ENCODE assay signal across 16 cellular contexts in the genomic region with DNA sequence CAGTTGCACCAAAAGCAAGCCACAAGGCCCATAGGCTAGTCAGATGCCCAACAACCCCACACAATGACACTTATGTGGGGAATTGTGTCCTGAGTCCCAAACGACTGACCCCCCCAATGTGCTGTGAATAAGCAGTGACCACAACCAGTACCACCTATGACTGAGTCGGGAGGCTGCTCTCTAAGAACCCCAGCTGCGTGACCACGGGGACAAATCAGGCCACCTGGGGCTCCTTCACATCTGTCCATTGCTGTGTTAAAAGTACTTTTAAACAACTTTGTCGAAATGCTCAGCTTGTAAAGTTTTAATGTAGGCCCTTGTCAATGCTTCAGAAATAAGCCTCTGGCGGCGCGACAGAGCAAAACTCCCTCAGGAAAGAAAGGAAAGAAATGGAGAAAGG. TPM values are rescaled to one million over a fixed set of nuclear protein-coding genes. Genes with fewer than 3 reads are reported as not detected.
"Had no signal": no experiment of that assay in that cellular context is flagged by ENCODE, and none has a peak within 500 bp of the region (broad histone marks: within the 10 kb centered on the region; RNA-seq: fewer than 3 reads in every experiment).

No MANE protein-coding gene starts in this region.

RNA-seq across cellular contexts. Expression of a gene that starts 0.7 kb away (rescaled TPM):
- total RNA-seq: activated B cell treated with CpG ODN at 0.5 μM for 24 hours; activated CD4-positive, alpha-beta memory T cell treated with anti-CD3 and anti-CD28 coated beads for 36 hours; activated CD4-positive, alpha-beta T cell treated with anti-CD3 and anti-CD28 coated beads, Interleukin-2, amount 10 ng/mL, durations not matched to agents 24 days and 14 days; activated CD8-positive, alpha-beta memory T cell treated with anti-CD3 and anti-CD28 coated beads for 36 hours; activated CD8-positive, alpha-beta T cell treated with anti-CD3 and anti-CD28 coated beads for 36 hours; activated naive CD4-positive, alpha-beta T cell treated with anti-CD3 and anti-CD28 coated beads for 36 hours; activated naive CD4-positive, alpha-beta T cell treated with anti-CD3 and anti-CD28 coated beads, Interleukin-2, amount 50 U/mL, for 72 hours; activated naive CD8-positive, alpha-beta T cell treated with anti-CD3 and anti-CD28 coated beads for 36 hours; activated T-cell treated with anti-CD3 and anti-CD28 coated beads, Interleukin-2, amount 50 U/mL, for 4 hours; activated T-cell treated with anti-CD3 and anti-CD28 coated beads, Interleukin-2, amount 50 U/mL, for 72 hours; activated T-helper 1 cell treated with anti-CD3 and anti-CD28 coated beads, Interleukin-12 subunit alpha, Interleukin-12 subunit beta, Interleukin-2, Interleukin-4 antibody, amounts not matched to agents 30 ng/mL and 10 ng/mL and 1 ng/mL, durations not matched to agents 14 hours and 24 hours and 36 hours; activated T-helper 17 cell treated with anti-CD3 and anti-CD28 coated beads, Interleukin-2, amount 50 U/mL, for 72 hours; bronchial epithelial cell; chondrocyte; T-helper 2 cell treated with Interferon-gamma antibody and Interleukin-4, amounts not matched to agents 100 ng/mL and 5 ng/mL, for 36 hours had no signal

RNA-seq across cellular contexts. Expression of a gene that starts 18.1 kb away (rescaled TPM):
- total RNA-seq: activated B cell treated with CpG ODN at 0.5 μM for 24 hours; activated CD4-positive, alpha-beta memory T cell treated with anti-CD3 and anti-CD28 coated beads for 36 hours; activated CD4-positive, alpha-beta T cell treated with anti-CD3 and anti-CD28 coated beads, Interleukin-2, amount 10 ng/mL, durations not matched to agents 24 days and 14 days; activated CD8-positive, alpha-beta memory T cell treated with anti-CD3 and anti-CD28 coated beads for 36 hours; activated CD8-positive, alpha-beta T cell treated with anti-CD3 and anti-CD28 coated beads for 36 hours; activated naive CD4-positive, alpha-beta T cell treated with anti-CD3 and anti-CD28 coated beads for 36 hours; activated naive CD4-positive, alpha-beta T cell treated with anti-CD3 and anti-CD28 coated beads, Interleukin-2, amount 50 U/mL, for 72 hours; activated naive CD8-positive, alpha-beta T cell treated with anti-CD3 and anti-CD28 coated beads for 36 hours; activated T-cell treated with anti-CD3 and anti-CD28 coated beads, Interleukin-2, amount 50 U/mL, for 4 hours; activated T-cell treated with anti-CD3 and anti-CD28 coated beads, Interleukin-2, amount 50 U/mL, for 72 hours; activated T-helper 1 cell treated with anti-CD3 and anti-CD28 coated beads, Interleukin-12 subunit alpha, Interleukin-12 subunit beta, Interleukin-2, Interleukin-4 antibody, amounts not matched to agents 30 ng/mL and 10 ng/mL and 1 ng/mL, durations not matched to agents 14 hours and 24 hours and 36 hours; activated T-helper 17 cell treated with anti-CD3 and anti-CD28 coated beads, Interleukin-2, amount 50 U/mL, for 72 hours; bronchial epithelial cell; chondrocyte; T-helper 2 cell treated with Interferon-gamma antibody and Interleukin-4, amounts not matched to agents 100 ng/mL and 5 ng/mL, for 36 hours had no signal

RNA-seq across cellular contexts. Expression of a gene that starts 37.0 kb away (rescaled TPM):
- total RNA-seq: activated B cell treated with CpG ODN at 0.5 μM for 24 hours; activated CD4-positive, alpha-beta memory T cell treated with anti-CD3 and anti-CD28 coated beads for 36 hours; activated CD4-positive, alpha-beta T cell treated with anti-CD3 and anti-CD28 coated beads, Interleukin-2, amount 10 ng/mL, durations not matched to agents 24 days and 14 days; activated CD8-positive, alpha-beta memory T cell treated with anti-CD3 and anti-CD28 coated beads for 36 hours; activated CD8-positive, alpha-beta T cell treated with anti-CD3 and anti-CD28 coated beads for 36 hours; activated naive CD4-positive, alpha-beta T cell treated with anti-CD3 and anti-CD28 coated beads for 36 hours; activated naive CD4-positive, alpha-beta T cell treated with anti-CD3 and anti-CD28 coated beads, Interleukin-2, amount 50 U/mL, for 72 hours; activated naive CD8-positive, alpha-beta T cell treated with anti-CD3 and anti-CD28 coated beads for 36 hours; activated T-cell treated with anti-CD3 and anti-CD28 coated beads, Interleukin-2, amount 50 U/mL, for 4 hours; activated T-cell treated with anti-CD3 and anti-CD28 coated beads, Interleukin-2, amount 50 U/mL, for 72 hours; activated T-helper 1 cell treated with anti-CD3 and anti-CD28 coated beads, Interleukin-12 subunit alpha, Interleukin-12 subunit beta, Interleukin-2, Interleukin-4 antibody, amounts not matched to agents 30 ng/mL and 10 ng/mL and 1 ng/mL, durations not matched to agents 14 hours and 24 hours and 36 hours; activated T-helper 17 cell treated with anti-CD3 and anti-CD28 coated beads, Interleukin-2, amount 50 U/mL, for 72 hours; bronchial epithelial cell; cardiac muscle cell; chondrocyte; T-helper 2 cell treated with Interferon-gamma antibody and Interleukin-4, amounts not matched to agents 100 ng/mL and 5 ng/mL, for 36 hours had no signal
- polyA plus RNA-seq: cardiac muscle cell had no signal
